8 cellular contexts compared by ENCODE assay signal in genomic region chr12:48852734-48853168, GRCh38. TPM values are rescaled to one million over a fixed set of nuclear protein-coding genes. Genes with fewer than 3 reads are reported as not detected.
DNase-seq lines count a peak whose midpoint lies in the region; ATAC-seq, FAIRE-seq and TF ChIP-seq lines count a peak whose summit lies in the region.

No MANE protein-coding gene starts in this region.

- FAIRE-seq in A549 (lab: Jason Lieb, UNC), result no peak

- TF ChIP-seq POLR2A in A549 (IDR thresholded peaks at IDR 0.05; ENCODE audit: low read length) (no peak), tibial nerve (IDR thresholded peaks at IDR 0.05) (no peak)

- no peaks in the 10 kb centered on the region for H3K9me3 Mint-ChIP-seq in activated naive CD8-positive, alpha-beta T cell treated with anti-CD3 and anti-CD28 coated beads for 36 hours

- H3K9me3 ChIP-seq in A549 (no peaks in the 10 kb centered on the region), tibial nerve (no peaks in the 10 kb centered on the region)

- no peaks in the 10 kb centered on the region for H3K27me3 Mint-ChIP-seq in activated naive CD8-positive, alpha-beta T cell treated with anti-CD3 and anti-CD28 coated beads for 36 hours

- TF ChIP-seq EP300 in A549 (IDR thresholded peaks at IDR 0.05) (no peak), tibial nerve (IDR thresholded peaks at IDR 0.05) (no peak)

- H3K27ac ChIP-seq in A549 (peak overlapping the region; percentile 73 to 95), tibial nerve (peak overlapping the region in 3 of 4 donors; percentile 58 to 93 (median 85))

- peak overlapping the region; percentile 94 for H3K4me3 Mint-ChIP-seq in activated naive CD8-positive, alpha-beta T cell treated with anti-CD3 and anti-CD28 coated beads for 36 hours

- CTCF ChIA-PET in A549 (lab: Yijun Ruan, JAX), result interaction anchor here (0.8 to 25.5 kb wide), 37 partner anchors 8 to 168 kb away, joined by 3 to 1365 read pairs (median 8); partner anchors contain the start of genes CACNB3, FKBP11, RND1 and WNT1

- peaks cover 27% of the 10 kb centered on the region; the same call in 2 of the 3 replicates for H3K4me1 ChIP-seq in A549
- H3K4me1 ChIP-seq in tibial nerve, result peaks cover 0 to 29% (median 10%) of the 10 kb centered on the region in 4 donors

- no peak for TF ChIP-seq RAD21 in A549 (conservative IDR thresholded peaks at IDR 0.05 in 1 of 2, IDR thresholded peaks at IDR 0.05 in 1 of 2)

- H3K27ac Mint-ChIP-seq in activated naive CD8-positive, alpha-beta T cell treated with anti-CD3 and anti-CD28 coated beads for 36 hours, result peak overlapping the region; percentile 93

- ATAC-seq in A549, result peak; percentile 5 to 26; a peak in 4 of 6 replicates
- ATAC-seq in GM21360 (IDR thresholded peaks at IDR 0.05; ENCODE audit: unreplicated experiment), result no peak

- H3K36me3 Mint-ChIP-seq in activated naive CD8-positive, alpha-beta T cell treated with anti-CD3 and anti-CD28 coated beads for 36 hours, result peaks cover 15% of the 10 kb centered on the region

- H3K36me3 ChIP-seq in H7 (replicated peaks; ENCODE audit: control insufficient read depth, insufficient read depth, low read length), result 0 out of 2 replicates have a peak, but pooled peaks cover 1% of the 10 kb centered on the region
- H3K36me3 ChIP-seq in tibial nerve, result peaks cover 0 to 8% (median 0%) of the 10 kb centered on the region in 3 donors

- H3K4me1 Mint-ChIP-seq in activated naive CD8-positive, alpha-beta T cell treated with anti-CD3 and anti-CD28 coated beads for 36 hours, result peaks cover 26% of the 10 kb centered on the region

- peak overlapping the region; percentile 76 for H3K4me2 ChIP-seq in A549

- H3K27me3 ChIP-seq in H7 (ENCODE audit: control insufficient read depth, insufficient read depth, low read length) (no peaks in the 10 kb centered on the region), tibial nerve (no peaks in the 10 kb centered on the region)

- H3K4me3 ChIP-seq in A549 (peak overlapping the region; percentile 91), H7 (ENCODE audit: insufficient read depth, low read depth, low read length) (peak overlapping the region; percentile 41), tibial nerve (peak overlapping the region; percentile 31 to 98 (median 74))

- WGBS in A549 (ENCODE audit: missing lambda C conversion rate), result 7% methylated on average over 5 of the region's 5 CpGs
- WGBS in tibial nerve, 2 donors, result 1 to 3% methylated on average over 5 of the region's 5 CpGs

- POLR2A ChIA-PET in A549 (lab: Yijun Ruan, JAX), result interaction anchor here (0.6 to 4.4 kb wide), 9 partner anchors 8 to 167 kb away, joined by 3 to 126 read pairs (median 5); partner anchors contain the start of genes CACNB3 and RND1

- DNase-seq in A549 (ENCODE audit: low read depth in 1 of 2, low spot score in 1 of 2) (no peak), H7 (no peak), left kidney (ENCODE audit: low read depth, low spot score) (peak; percentile 41), tibial nerve (ENCODE audit: low spot score in 2 of 2) (no peak), NCI-H2107 (lab: John Stamatoyannopoulos, UW) (no peak), NCI-H345 treated with DMSO at 0.1 percent for 48 hours (lab: John Stamatoyannopoulos, UW; ENCODE audit: unreplicated experiment) (no peak)
- no peak for DNase-seq in activated naive CD8-positive, alpha-beta T cell treated with anti-CD3 and anti-CD28 coated beads for 36 hours

- TF ChIP-seq CTCF in A549 (IDR thresholded peaks at IDR 0.05) (no peak), tibial nerve (IDR thresholded peaks at IDR 0.05) (no peak)

TF ChIP-seq in A549, 52 proteins besides CTCF, POLR2A, EP300 and RAD21:
- TF ChIP-seq, protein P1, sequence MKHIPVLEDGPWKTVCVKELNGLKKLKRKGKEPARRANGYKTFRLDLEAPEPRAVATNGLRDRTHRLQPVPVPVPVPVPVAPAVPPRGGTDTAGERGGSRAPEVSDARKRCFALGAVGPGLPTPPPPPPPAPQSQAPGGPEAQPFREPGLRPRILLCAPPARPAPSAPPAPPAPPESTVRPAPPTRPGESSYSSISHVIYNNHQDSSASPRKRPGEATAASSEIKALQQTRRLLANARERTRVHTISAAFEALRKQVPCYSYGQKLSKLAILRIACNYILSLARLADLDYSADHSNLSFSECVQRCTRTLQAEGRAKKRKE (CRISPR knock-in tag; IDR thresholded peaks at IDR 0.05; ENCODE audit: low read depth), result no peak
- no peak for TF ChIP-seq CEBPB (IDR thresholded peaks at IDR 0.05)
- TF ChIP-seq KDM1A (IDR thresholded peaks at IDR 0.05; ENCODE audit: low read depth), result no peak
- TF ChIP-seq, protein P2, sequence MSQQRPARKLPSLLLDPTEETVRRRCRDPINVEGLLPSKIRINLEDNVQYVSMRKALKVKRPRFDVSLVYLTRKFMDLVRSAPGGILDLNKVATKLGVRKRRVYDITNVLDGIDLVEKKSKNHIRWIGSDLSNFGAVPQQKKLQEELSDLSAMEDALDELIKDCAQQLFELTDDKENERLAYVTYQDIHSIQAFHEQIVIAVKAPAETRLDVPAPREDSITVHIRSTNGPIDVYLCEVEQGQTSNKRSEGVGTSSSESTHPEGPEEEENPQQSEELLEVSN (IDR thresholded peaks at IDR 0.05; ENCODE audit: borderline replicate concordance, low read depth), result no peak
- TF ChIP-seq TFCP2L1 (CRISPR knock-in tag; IDR thresholded peaks at IDR 0.05), result 0 out of 2 replicates have a peak, but pooled peaks have one; percentile 3
- TF ChIP-seq FOSL2 (IDR thresholded peaks at IDR 0.05), result no peak
- no peak for TF ChIP-seq FOSL2 (CRISPR knock-in tag; IDR thresholded peaks at IDR 0.05)
- no peak for TF ChIP-seq PHF8 (IDR thresholded peaks at IDR 0.05; ENCODE audit: borderline replicate concordance, low read depth)

RNA-seq across cellular contexts. Expression of gene DDX23, which starts 0.8 kb away (rescaled TPM):
- polyA plus RNA-seq in A549 (2011; rRNA removed) (132 TPM in 2 replicates), A549 (2017; fragmentation: RNase III; extraction: RNeasy Plus Mini Kit Qiagen cat#74134 plus additional on column Dnase treatment) (112 to 119 TPM (median 116 TPM) in 3 replicates)
- polyA plus RNA-seq in A549 (2012; cell fraction: cytosol; rRNA removed), result 96.9 and 97.8 TPM in 2 replicates
- 129 and 169 TPM in 2 replicates for polyA plus RNA-seq in A549 (2012; cell fraction: nucleus; rRNA removed)
- 96.4 and 97.5 TPM in 2 replicates for polyA minus RNA-seq in A549 (2011; rRNA and poly(A)+ RNA removed)
- total RNA-seq in H7 (2014; rRNA removed; shearing (Covaris generic)), result 101 and 106 TPM in 2 replicates
- 100 to 1,000 TPM; 123 to 129 TPM for total RNA-seq in activated naive CD8-positive, alpha-beta T cell treated with anti-CD3 and anti-CD28 coated beads for 36 hours
- 10 to 100 TPM; 40.9 to 73.7 (median 49.8) TPM for total RNA-seq in tibial nerve

RNA-seq across cellular contexts. Expression of gene RND1, which starts 12.9 kb away (rescaled TPM):
- polyA plus RNA-seq in A549 (2011; rRNA removed), result 37.8 and 54.5 TPM in 2 replicates
- polyA plus RNA-seq in A549 (2012; cell fraction: cytosol; rRNA removed), result 40.9 and 56.4 TPM in 2 replicates
- 52.9 and 85.6 TPM in 2 replicates for polyA plus RNA-seq in A549 (2012; cell fraction: nucleus; rRNA removed)
- polyA plus RNA-seq in A549 (2017; fragmentation: RNase III; extraction: RNeasy Plus Mini Kit Qiagen cat#74134 plus additional on column Dnase treatment), result 16.8 to 28.7 TPM (median 26.5 TPM) in 3 replicates
- polyA minus RNA-seq in A549 (2011; rRNA and poly(A)+ RNA removed), result 59.3 and 68.2 TPM in 2 replicates
- total RNA-seq in H7 (2014; rRNA removed; shearing (Covaris generic)), result 0.94 and 3.0 TPM in 2 replicates
- total RNA-seq in activated naive CD8-positive, alpha-beta T cell treated with anti-CD3 and anti-CD28 coated beads for 36 hours, result 1 to 10 TPM; 2.6 to 3.1 TPM
- total RNA-seq in tibial nerve, result 1 to 10 TPM in 1 of 4 donors, not detected in 3; 1.8 TPM

RNA-seq across cellular contexts. Expression of gene CACNB3, which starts 34.5 kb away (rescaled TPM):
- 12.9 and 15.4 TPM in 2 replicates for polyA plus RNA-seq in A549 (2011; rRNA removed)
- 15.7 and 22.0 TPM in 2 replicates for polyA plus RNA-seq in A549 (2012; cell fraction: cytosol; rRNA removed)
- 46.7 and 47.9 TPM in 2 replicates for polyA plus RNA-seq in A549 (2012; cell fraction: nucleus; rRNA removed)
- 17.2 to 25.8 TPM (median 23.9 TPM) in 3 replicates for polyA plus RNA-seq in A549 (2017; fragmentation: RNase III; extraction: RNeasy Plus Mini Kit Qiagen cat#74134 plus additional on column Dnase treatment)
- polyA minus RNA-seq in A549 (2011; rRNA and poly(A)+ RNA removed), result 20.3 and 25.5 TPM in 2 replicates
- total RNA-seq in H7 (2014; rRNA removed; shearing (Covaris generic)), result 3.2 and 4.6 TPM in 2 replicates
- 1 to 10 TPM; 4.4 to 4.6 TPM for total RNA-seq in activated naive CD8-positive, alpha-beta T cell treated with anti-CD3 and anti-CD28 coated beads for 36 hours
- total RNA-seq in tibial nerve, result 10 to 100 TPM in 3 of 4 donors, 1 to 10 TPM in 1; 9.8 to 31.2 (median 20.7) TPM

Comparison
In these comparisons a context has a peak if more than half of its experiments do, and no peak if none do; other contexts are left out.
1. H3K4me3 ChIP-seq: peak in every context shown above with its lines; median percentile 91 in A549; 74 in tibial nerve; 41 in H7.